Comparison of ENCODE assay signal across 8 cellular contexts in genomic region chr11:122843281-122844150, GRCh38. TPM values are rescaled to one million over a fixed set of nuclear protein-coding genes. Genes with fewer than 3 reads are reported as not detected.
DNase-seq lines count a peak whose midpoint lies in the region; ATAC-seq lines count a peak whose summit lies in the region.

No MANE protein-coding gene starts in this region.

- peaks cover 80% of the 10 kb centered on the region for H3K4me1 Mint-ChIP-seq in activated naive CD8-positive, alpha-beta T cell treated with anti-CD3 and anti-CD28 coated beads, Interleukin-2, amount 50 U/mL, for 24 hours

- peak; percentile 76 for DNase-seq in DMS53 treated with DMSO at 0.1 percent for 48 hours (lab: John Stamatoyannopoulos, UW; ENCODE audit: unreplicated experiment)
- peak; percentile 35 for DNase-seq in NCI-H1417 treated with DMSO at 0.1 percent for 48 hours (lab: John Stamatoyannopoulos, UW)
- peak; percentile 49 for DNase-seq in activated naive CD8-positive, alpha-beta T cell treated with anti-CD3 and anti-CD28 coated beads, Interleukin-2, amount 50 U/mL, for 24 hours
- no peak for DNase-seq in NAMALWA (ENCODE audit: low spot score)
- DNase-seq in posterior vena cava (ENCODE audit: low spot score), result no peak
- DNase-seq in SW480 (ENCODE audit: low spot score), result no peak
- DNase-seq in RPMI8226, result no peak

- no peaks in the 10 kb centered on the region for H3K9me3 Mint-ChIP-seq in activated naive CD8-positive, alpha-beta T cell treated with anti-CD3 and anti-CD28 coated beads, Interleukin-2, amount 50 U/mL, for 24 hours

- H3K27ac Mint-ChIP-seq in activated naive CD8-positive, alpha-beta T cell treated with anti-CD3 and anti-CD28 coated beads, Interleukin-2, amount 50 U/mL, for 24 hours, result peak overlapping the region; percentile 90

- H3K36me3 Mint-ChIP-seq in activated naive CD8-positive, alpha-beta T cell treated with anti-CD3 and anti-CD28 coated beads, Interleukin-2, amount 50 U/mL, for 24 hours (ENCODE audit: low read depth), result peaks cover 27% of the 10 kb centered on the region

- intact Hi-C loops in posterior vena cava (cut with DNase I), result no loop called here

- ATAC-seq in GM21381 (IDR thresholded peaks at IDR 0.05; ENCODE audit: unreplicated experiment), result peak; percentile 69
- ATAC-seq in activated naive CD8-positive, alpha-beta T cell treated with anti-CD3 and anti-CD28 coated beads, Interleukin-2, amount 50 U/mL, for 24 hours, result peak; percentile 74

- no peaks in the 10 kb centered on the region for H3K27me3 Mint-ChIP-seq in activated naive CD8-positive, alpha-beta T cell treated with anti-CD3 and anti-CD28 coated beads, Interleukin-2, amount 50 U/mL, for 24 hours

- peak overlapping the region; percentile 72 for H3K4me3 Mint-ChIP-seq in activated naive CD8-positive, alpha-beta T cell treated with anti-CD3 and anti-CD28 coated beads, Interleukin-2, amount 50 U/mL, for 24 hours

RNA-seq across cellular contexts. Expression of gene CRTAM, which starts 5.2 kb away (rescaled TPM):
- under 1 TPM; 0.43 to 0.46 TPM for total RNA-seq in posterior vena cava

RNA-seq across cellular contexts. Expression of gene JHY, which starts 39.0 kb away (rescaled TPM):
- total RNA-seq in posterior vena cava, result 1 to 10 TPM; 4.1 to 6.7 TPM

Comparison
In these comparisons a context has a peak if more than half of its experiments do, and no peak if none do; other contexts are left out.
1. DNase-seq: peak in DMS53 treated with DMSO at 0.1 percent for 48 hours (single experiment), NCI-H1417 treated with DMSO at 0.1 percent for 48 hours (single experiment) and activated naive CD8-positive, alpha-beta T cell treated with anti-CD3 and anti-CD28 coated beads, Interleukin-2, amount 50 U/mL, for 24 hours (single experiment); none in NAMALWA (single experiment), posterior vena cava (single experiment), SW480 (single experiment) and RPMI8226 (single experiment).